Comparison of ENCODE assay signal across 26 cellular contexts in the genomic region with DNA sequence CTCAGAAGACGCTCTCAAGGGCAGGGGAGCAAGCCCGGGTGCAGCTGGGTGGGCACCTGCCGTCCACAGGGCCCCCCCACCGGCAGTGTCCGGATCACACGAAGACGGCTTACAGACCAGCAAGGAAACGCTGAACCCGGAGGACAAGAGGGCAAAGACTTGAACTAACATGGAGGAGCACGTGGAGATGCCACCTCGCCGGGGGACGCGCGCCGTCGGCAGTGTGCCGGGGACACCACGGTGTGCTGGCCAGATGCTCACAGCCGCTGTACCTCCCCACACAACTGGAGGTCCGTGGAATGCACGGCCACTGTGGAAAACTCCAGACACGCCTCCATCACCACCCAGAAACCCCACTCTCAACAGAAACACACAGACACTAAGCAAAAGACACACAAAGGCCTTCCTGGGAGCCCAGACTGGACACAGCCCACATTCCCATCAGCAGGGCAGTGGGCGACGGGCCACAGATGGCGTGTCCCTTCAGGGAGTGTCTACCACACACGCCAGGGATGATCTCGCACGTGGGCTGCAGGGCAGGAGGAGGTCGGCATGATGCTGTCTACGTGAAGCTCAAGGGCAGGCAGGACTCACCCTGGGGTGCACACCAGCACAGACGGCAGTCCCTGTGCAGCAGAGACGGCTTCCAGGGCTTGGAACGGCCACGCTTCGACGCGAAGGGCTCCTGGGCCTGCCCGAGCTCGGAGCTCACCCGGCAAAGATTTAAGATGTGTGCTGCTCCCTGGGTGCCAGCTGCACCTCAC.
"Had no signal": no experiment of that assay in that cellular context is flagged by ENCODE, and none has a peak within 500 bp of the region (broad histone marks: within the 10 kb centered on the region; RNA-seq: fewer than 3 reads in every experiment).

No MANE protein-coding gene starts in this region.

- H3K4me2 ChIP-seq: smooth muscle cell had no signal

- H2AFZ ChIP-seq: parathyroid adenoma had no signal

- H3K9me3 ChIP-seq: breast epithelium, gastroesophageal sphincter, left lung, stomach, suprapubic skin, transverse colon, uterus had no signal

- H3K27me3 ChIP-seq: breast epithelium, gastroesophageal sphincter, left lung, stomach, suprapubic skin, transverse colon, uterus had no signal

- FAIRE-seq: kidney had no signal

- ATAC-seq: activated T-cell treated with anti-CD3 and anti-CD28 coated beads, Interleukin-2, amount 50 U/mL, for 4 hours; gastroesophageal sphincter; left lung; natural killer cell treated with Interleukin-12 subunit alpha and Interleukin-12 subunit beta and Interleukin-15 and Interleukin-18, amount 100 ng/mL, for 72 hours; sciatic nerve; stimulated activated memory B cell treated with anti-CD40 and anti-IgM and Interleukin-4, amounts not matched to agents 10 μg/mL and 1 μg/mL and 100 μg/mL, for 72 hours had no signal

- H3K36me3 ChIP-seq: breast epithelium, gastroesophageal sphincter, left lung, stomach, suprapubic skin, transverse colon, uterus had no signal

- H3K4me1 ChIP-seq: left lung, uterus had no signal

- H3K4me3 ChIP-seq: breast epithelium, coronary artery, gastroesophageal sphincter, left lung, smooth muscle cell, stomach, suprapubic skin, uterus had no signal

- H3K9ac ChIP-seq: parathyroid adenoma had no signal

- DNase-seq: activated CD4-positive, alpha-beta T cell treated with anti-CD3 and anti-CD28 coated beads for 4 hours; activated CD4-positive, alpha-beta T cell treated with anti-CD3 and anti-CD28 coated beads, Interleukin-2, amount 50 U/mL, for 48 hours; activated CD4-positive, CD25-positive, alpha-beta regulatory T cell; activated CD8-positive, alpha-beta memory T cell treated with anti-CD3 and anti-CD28 coated beads, Interleukin-2, amount 50 U/mL, for 48 hours; activated naive CD4-positive, alpha-beta T cell; activated T-cell treated with anti-CD3 and anti-CD28 coated beads, Interleukin-2, amount 50 U/mL, for 4 hours; amniotic stem cell; cerebellar nuclear complex; endodermal cell; kidney; left lung; nucleus accumbens; stimulated activated CD4-positive, alpha-beta T cell treated with anti-CD3 and anti-CD28 coated beads, Interleukin-15, amount 100 ng/mL, for 24 hours; stomach; uterus had no signal

- H3K27ac ChIP-seq: breast epithelium, coronary artery, epithelial cell of prostate, gastroesophageal sphincter, left lung, parathyroid adenoma, suprapubic skin, transverse colon, uterus had no signal
